ENCODE assay signal across 1 cellular context in the genomic region with DNA sequence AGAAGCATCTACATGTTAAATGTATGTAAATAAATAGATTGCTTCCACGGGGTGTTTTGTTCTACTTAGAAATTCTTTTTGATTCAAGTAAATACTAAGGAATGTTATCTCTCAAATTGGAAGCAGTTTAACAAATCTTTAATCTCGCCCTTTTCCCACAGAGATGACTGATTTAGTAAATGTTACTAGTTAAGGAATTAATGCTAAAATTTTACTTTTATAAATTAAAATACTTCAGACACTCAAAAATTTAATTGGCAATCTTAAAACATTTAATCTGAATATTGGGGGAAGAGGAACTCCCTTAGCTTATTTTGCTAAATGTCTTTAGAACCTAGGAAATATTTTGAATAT.
TF ChIP-seq lines count a peak whose summit lies in the region.

No MANE protein-coding gene starts in this region.

TF ChIP-seq in GM23338, 12 proteins besides CTCF, POLR2A, EP300 and RAD21 (continued from another document):
- TF ChIP-seq, protein P1, sequence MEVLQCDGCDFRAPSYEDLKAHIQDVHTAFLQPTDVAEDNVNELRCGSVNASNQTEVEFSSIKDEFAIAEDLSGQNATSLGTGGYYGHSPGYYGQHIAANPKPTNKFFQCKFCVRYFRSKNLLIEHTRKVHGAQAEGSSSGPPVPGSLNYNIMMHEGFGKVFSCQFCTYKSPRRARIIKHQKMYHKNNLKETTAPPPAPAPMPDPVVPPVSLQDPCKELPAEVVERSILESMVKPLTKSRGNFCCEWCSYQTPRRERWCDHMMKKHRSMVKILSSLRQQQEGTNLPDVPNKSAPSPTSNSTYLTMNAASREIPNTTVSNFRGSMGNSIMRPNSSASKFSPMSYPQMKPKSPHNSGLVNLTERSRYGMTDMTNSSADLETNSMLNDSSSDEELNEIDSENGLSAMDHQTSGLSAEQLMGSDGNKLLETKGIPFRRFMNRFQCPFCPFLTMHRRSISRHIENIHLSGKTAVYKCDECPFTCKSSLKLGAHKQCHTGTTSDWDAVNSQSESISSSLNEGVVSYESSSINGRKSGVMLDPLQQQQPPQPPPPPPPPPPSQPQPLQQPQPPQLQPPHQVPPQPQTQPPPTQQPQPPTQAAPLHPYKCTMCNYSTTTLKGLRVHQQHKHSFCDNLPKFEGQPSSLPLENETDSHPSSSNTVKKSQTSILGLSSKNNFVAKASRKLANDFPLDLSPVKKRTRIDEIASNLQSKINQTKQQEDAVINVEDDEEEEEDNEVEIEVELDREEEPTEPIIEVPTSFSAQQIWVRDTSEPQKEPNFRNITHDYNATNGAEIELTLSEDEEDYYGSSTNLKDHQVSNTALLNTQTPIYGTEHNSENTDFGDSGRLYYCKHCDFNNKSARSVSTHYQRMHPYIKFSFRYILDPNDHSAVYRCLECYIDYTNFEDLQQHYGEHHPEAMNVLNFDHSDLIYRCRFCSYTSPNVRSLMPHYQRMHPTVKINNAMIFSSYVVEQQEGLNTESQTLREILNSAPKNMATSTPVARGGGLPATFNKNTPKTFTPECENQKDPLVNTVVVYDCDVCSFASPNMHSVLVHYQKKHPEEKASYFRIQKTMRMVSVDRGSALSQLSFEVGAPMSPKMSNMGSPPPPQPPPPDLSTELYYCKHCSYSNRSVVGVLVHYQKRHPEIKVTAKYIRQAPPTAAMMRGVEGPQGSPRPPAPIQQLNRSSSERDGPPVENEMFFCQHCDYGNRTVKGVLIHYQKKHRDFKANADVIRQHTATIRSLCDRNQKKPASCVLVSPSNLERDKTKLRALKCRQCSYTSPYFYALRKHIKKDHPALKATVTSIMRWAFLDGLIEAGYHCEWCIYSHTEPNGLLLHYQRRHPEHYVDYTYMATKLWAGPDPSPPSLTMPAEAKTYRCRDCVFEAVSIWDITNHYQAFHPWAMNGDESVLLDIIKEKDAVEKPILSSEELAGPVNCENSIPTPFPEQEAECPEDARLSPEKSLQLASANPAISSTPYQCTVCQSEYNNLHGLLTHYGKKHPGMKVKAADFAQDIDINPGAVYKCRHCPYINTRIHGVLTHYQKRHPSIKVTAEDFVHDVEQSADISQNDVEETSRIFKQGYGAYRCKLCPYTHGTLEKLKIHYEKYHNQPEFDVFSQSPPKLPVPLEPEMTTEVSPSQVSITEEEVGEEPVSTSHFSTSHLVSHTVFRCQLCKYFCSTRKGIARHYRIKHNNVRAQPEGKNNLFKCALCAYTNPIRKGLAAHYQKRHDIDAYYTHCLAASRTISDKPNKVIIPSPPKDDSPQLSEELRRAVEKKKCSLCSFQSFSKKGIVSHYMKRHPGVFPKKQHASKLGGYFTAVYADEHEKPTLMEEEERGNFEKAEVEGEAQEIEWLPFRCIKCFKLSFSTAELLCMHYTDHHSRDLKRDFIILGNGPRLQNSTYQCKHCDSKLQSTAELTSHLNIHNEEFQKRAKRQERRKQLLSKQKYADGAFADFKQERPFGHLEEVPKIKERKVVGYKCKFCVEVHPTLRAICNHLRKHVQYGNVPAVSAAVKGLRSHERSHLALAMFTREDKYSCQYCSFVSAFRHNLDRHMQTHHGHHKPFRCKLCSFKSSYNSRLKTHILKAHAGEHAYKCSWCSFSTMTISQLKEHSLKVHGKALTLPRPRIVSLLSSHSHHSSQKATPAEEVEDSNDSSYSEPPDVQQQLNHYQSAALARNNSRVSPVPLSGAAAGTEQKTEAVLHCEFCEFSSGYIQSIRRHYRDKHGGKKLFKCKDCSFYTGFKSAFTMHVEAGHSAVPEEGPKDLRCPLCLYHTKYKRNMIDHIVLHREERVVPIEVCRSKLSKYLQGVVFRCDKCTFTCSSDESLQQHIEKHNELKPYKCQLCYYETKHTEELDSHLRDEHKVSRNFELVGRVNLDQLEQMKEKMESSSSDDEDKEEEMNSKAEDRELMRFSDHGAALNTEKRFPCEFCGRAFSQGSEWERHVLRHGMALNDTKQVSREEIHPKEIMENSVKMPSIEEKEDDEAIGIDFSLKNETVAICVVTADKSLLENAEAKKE (CRISPR knock-in tag; IDR thresholded peaks at IDR 0.05), result no peak
- TF ChIP-seq, protein P2, sequence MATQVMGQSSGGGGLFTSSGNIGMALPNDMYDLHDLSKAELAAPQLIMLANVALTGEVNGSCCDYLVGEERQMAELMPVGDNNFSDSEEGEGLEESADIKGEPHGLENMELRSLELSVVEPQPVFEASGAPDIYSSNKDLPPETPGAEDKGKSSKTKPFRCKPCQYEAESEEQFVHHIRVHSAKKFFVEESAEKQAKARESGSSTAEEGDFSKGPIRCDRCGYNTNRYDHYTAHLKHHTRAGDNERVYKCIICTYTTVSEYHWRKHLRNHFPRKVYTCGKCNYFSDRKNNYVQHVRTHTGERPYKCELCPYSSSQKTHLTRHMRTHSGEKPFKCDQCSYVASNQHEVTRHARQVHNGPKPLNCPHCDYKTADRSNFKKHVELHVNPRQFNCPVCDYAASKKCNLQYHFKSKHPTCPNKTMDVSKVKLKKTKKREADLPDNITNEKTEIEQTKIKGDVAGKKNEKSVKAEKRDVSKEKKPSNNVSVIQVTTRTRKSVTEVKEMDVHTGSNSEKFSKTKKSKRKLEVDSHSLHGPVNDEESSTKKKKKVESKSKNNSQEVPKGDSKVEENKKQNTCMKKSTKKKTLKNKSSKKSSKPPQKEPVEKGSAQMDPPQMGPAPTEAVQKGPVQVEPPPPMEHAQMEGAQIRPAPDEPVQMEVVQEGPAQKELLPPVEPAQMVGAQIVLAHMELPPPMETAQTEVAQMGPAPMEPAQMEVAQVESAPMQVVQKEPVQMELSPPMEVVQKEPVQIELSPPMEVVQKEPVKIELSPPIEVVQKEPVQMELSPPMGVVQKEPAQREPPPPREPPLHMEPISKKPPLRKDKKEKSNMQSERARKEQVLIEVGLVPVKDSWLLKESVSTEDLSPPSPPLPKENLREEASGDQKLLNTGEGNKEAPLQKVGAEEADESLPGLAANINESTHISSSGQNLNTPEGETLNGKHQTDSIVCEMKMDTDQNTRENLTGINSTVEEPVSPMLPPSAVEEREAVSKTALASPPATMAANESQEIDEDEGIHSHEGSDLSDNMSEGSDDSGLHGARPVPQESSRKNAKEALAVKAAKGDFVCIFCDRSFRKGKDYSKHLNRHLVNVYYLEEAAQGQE (IDR thresholded peaks at IDR 0.05; ENCODE audit: unreplicated experiment), result no peak
- TF ChIP-seq JUNB (IDR thresholded peaks at IDR 0.05; ENCODE audit: unreplicated experiment) (no peak), STAT1 (IDR thresholded peaks at IDR 0.05; ENCODE audit: unreplicated experiment) (no peak), CREB1 (CRISPR knock-in tag; IDR thresholded peaks at IDR 0.05; ENCODE audit: low read depth) (no peak)
TF ChIP-seq in GM23338: peak in this region for 0.
